ENCODE assay signal across 16 cellular contexts in the genomic region with DNA sequence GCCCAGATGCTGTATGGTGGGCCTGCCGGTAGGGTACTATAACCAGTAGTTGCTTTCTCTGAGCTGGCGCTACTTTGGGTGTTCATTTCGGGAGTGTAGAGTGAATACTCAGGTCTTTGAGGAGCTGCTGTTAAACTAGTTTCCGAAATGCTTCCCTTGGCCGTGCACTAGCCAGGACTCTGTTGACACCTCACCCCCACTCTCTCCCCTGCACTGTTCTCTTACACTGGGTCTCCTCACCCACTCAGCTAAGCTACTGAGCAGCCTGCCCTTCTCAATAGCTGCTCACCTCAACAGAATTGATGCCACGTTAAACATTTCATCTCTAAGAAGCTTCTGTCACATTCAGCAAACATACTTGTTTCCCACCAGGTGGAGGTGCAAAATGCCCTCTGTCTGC.
A peak's percentile ranks its signal among the peaks of the same experiment; 100 is the strongest.
DNase-seq lines count a peak whose midpoint lies in the region; ATAC-seq and TF ChIP-seq lines count a peak whose summit lies in the region.
"Had no signal": no experiment of that assay in that cellular context is flagged by ENCODE, and none has a peak within 500 bp of the region (broad histone marks: within the 10 kb centered on the region; RNA-seq: fewer than 3 reads in every experiment).

No MANE protein-coding gene starts in this region.

- TF ChIP-seq CTCF in heart left ventricle (IDR thresholded peaks at IDR 0.05) = no peak
- no peak for TF ChIP-seq CTCF in esophagus squamous epithelium (IDR thresholded peaks at IDR 0.05)
- TF ChIP-seq CTCF in parathyroid adenoma (IDR thresholded peaks at IDR 0.05) = no peak
- no peak for TF ChIP-seq CTCF in upper lobe of right lung (IDR thresholded peaks at IDR 0.05)

- H3K27me3 ChIP-seq in heart left ventricle (no peaks in the 10 kb centered on the region), esophagus squamous epithelium (no peaks in the 10 kb centered on the region), parathyroid adenoma (ENCODE audit: control insufficient read depth, insufficient read depth, low read length) (no peaks in the 10 kb centered on the region), upper lobe of right lung (no peaks in the 10 kb centered on the region)
- no peaks in the 10 kb centered on the region for H3K27me3 ChIP-seq in effector memory CD4-positive, alpha-beta T cell (replicated peaks; ENCODE audit: control insufficient read depth, insufficient read depth, low read length, poor library complexity, severe bottlenecking)
- H3K27me3 ChIP-seq: BLaER1 had no signal

- ATAC-seq in heart left ventricle = peak in 1 of 4 donors; percentile 52
- no peak for ATAC-seq in left cardiac atrium
- no peak for ATAC-seq in upper lobe of right lung

- DNase-seq in heart left ventricle (no peak), left cardiac atrium (no peak), esophagus squamous epithelium (lab: John Stamatoyannopoulos, UW) (no peak), upper lobe of right lung (no peak), NCI-H2029 (lab: John Stamatoyannopoulos, UW) (no peak), DMS79 treated with DMSO at 0.1 percent for 48 hours (lab: John Stamatoyannopoulos, UW) (no peak)
- no peak for DNase-seq in effector memory CD4-positive, alpha-beta T cell
- DNase-seq: 8988T; CD8-positive, alpha-beta memory T cell; KG1; NCI-H1092; NCI-H2107; NCI-H226; NCI-H526 treated with DMSO at 0.1 percent for 48 hours had no signal

- 76 to 86% (median 80%) methylated on average over 6 of the region's 6 CpGs for WGBS in heart left ventricle, 4 donors
- WGBS in esophagus squamous epithelium, 2 donors = 79 to 87% methylated on average over 6 of the region's 6 CpGs

- H2AFZ ChIP-seq in parathyroid adenoma = no peak overlapping the region

- H3K36me3 ChIP-seq in heart left ventricle (no peaks in the 10 kb centered on the region), esophagus squamous epithelium (no peaks in the 10 kb centered on the region), parathyroid adenoma (ENCODE audit: control insufficient read depth, insufficient read depth, low read length) (no peaks in the 10 kb centered on the region), upper lobe of right lung (no peaks in the 10 kb centered on the region)
- no peaks in the 10 kb centered on the region for H3K36me3 ChIP-seq in effector memory CD4-positive, alpha-beta T cell (ENCODE audit: control insufficient read depth, insufficient read depth, low read length)
- H3K36me3 ChIP-seq: BLaER1 had no signal

- H3K79me2 ChIP-seq in parathyroid adenoma = no peaks in the 10 kb centered on the region

- intact Hi-C loops in heart left ventricle (cut with DNase I) = no loop called here
- intact Hi-C loops in left cardiac atrium (cut with DNase I) = no loop called here
- intact Hi-C loops in esophagus squamous epithelium (cut with DNase I) = no loop called here
- intact Hi-C loops in upper lobe of right lung (cut with DNase I) = no loop called here

- H3K4me3 ChIP-seq in heart left ventricle (peak overlapping the region; percentile 10 to 55 (median 42)), esophagus squamous epithelium (peak overlapping the region in 3 of 4 donors; percentile 14 to 46 (median 30)), parathyroid adenoma (ENCODE audit: low read depth, low read length) (peak overlapping the region; percentile 41), upper lobe of right lung (peak overlapping the region; percentile 33)
- no peak overlapping the region for H3K4me3 ChIP-seq in effector memory CD4-positive, alpha-beta T cell (ENCODE audit: insufficient read depth, low read depth, low read length, poor library complexity, severe bottlenecking)
- H3K4me3 ChIP-seq: BLaER1 had no signal

- H3K9ac ChIP-seq in parathyroid adenoma = no peak overlapping the region
- H3K9ac ChIP-seq: BLaER1 had no signal

- H3K4me2 ChIP-seq in parathyroid adenoma (ENCODE audit: low read length) = no peak overlapping the region

- H3K9me3 ChIP-seq in heart left ventricle (no peaks in the 10 kb centered on the region), esophagus squamous epithelium (no peaks in the 10 kb centered on the region), parathyroid adenoma (ENCODE audit: control insufficient read depth, low read length) (no peaks in the 10 kb centered on the region), upper lobe of right lung (no peaks in the 10 kb centered on the region)
- H3K9me3 ChIP-seq in effector memory CD4-positive, alpha-beta T cell (ENCODE audit: control insufficient read depth, low read length) = no peaks in the 10 kb centered on the region
- H3K9me3 ChIP-seq: BLaER1 had no signal

- TF ChIP-seq POLR2A in heart left ventricle (IDR thresholded peaks at IDR 0.05) (no peak), esophagus squamous epithelium (IDR thresholded peaks at IDR 0.05) (no peak)

- H3K4me1 ChIP-seq in heart left ventricle (peaks cover 0 to 17% (median 0%) of the 10 kb centered on the region in 12 donors), esophagus squamous epithelium (peaks cover 0 to 4% (median 0%) of the 10 kb centered on the region in 3 donors), parathyroid adenoma (no peaks in the 10 kb centered on the region), upper lobe of right lung (no peaks in the 10 kb centered on the region)
- no peaks in the 10 kb centered on the region for H3K4me1 ChIP-seq in effector memory CD4-positive, alpha-beta T cell (ENCODE audit: control insufficient read depth, insufficient read depth, low read length, poor library complexity, severe bottlenecking)

- H3K27ac ChIP-seq in heart left ventricle (peak overlapping the region in 9 of 12 donors; percentile 12 to 77 (median 68)), esophagus squamous epithelium (peak overlapping the region in 3 of 4 donors; percentile 8 to 70 (median 63)), parathyroid adenoma (peak overlapping the region; percentile 41), upper lobe of right lung (peak overlapping the region; percentile 39)
- no peak overlapping the region for H3K27ac ChIP-seq in effector memory CD4-positive, alpha-beta T cell (ENCODE audit: insufficient read depth, low read length, poor library complexity, severe bottlenecking)
- H3K27ac ChIP-seq: BLaER1 had no signal
